In the genomic region with DNA sequence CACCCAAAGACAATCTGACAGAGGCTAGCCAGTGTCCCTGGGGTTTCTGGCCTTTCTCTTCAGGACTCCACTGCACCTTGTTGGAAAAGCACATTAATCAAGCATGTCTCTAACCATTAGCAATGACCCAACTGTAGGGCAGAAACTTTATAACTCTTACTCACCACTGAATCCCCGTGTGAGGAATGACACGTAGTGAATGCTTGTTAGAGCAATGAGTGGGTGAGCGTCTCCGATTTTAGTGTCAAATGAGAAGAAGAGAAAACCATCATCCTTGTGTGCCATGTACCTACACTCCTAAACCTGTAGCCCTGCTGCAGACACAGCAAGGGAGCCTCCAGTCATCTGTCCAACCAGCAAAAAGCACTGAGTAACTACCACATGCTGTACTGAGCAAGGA, we compare ENCODE assay signal across 1 cellular context.
TF ChIP-seq lines count a peak whose summit lies in the region.

No MANE protein-coding gene starts in this region.

TF ChIP-seq in WTC11, 78 proteins besides CTCF, POLR2A, EP300 and RAD21 (continued from another document):
- TF ChIP-seq, protein P1, sequence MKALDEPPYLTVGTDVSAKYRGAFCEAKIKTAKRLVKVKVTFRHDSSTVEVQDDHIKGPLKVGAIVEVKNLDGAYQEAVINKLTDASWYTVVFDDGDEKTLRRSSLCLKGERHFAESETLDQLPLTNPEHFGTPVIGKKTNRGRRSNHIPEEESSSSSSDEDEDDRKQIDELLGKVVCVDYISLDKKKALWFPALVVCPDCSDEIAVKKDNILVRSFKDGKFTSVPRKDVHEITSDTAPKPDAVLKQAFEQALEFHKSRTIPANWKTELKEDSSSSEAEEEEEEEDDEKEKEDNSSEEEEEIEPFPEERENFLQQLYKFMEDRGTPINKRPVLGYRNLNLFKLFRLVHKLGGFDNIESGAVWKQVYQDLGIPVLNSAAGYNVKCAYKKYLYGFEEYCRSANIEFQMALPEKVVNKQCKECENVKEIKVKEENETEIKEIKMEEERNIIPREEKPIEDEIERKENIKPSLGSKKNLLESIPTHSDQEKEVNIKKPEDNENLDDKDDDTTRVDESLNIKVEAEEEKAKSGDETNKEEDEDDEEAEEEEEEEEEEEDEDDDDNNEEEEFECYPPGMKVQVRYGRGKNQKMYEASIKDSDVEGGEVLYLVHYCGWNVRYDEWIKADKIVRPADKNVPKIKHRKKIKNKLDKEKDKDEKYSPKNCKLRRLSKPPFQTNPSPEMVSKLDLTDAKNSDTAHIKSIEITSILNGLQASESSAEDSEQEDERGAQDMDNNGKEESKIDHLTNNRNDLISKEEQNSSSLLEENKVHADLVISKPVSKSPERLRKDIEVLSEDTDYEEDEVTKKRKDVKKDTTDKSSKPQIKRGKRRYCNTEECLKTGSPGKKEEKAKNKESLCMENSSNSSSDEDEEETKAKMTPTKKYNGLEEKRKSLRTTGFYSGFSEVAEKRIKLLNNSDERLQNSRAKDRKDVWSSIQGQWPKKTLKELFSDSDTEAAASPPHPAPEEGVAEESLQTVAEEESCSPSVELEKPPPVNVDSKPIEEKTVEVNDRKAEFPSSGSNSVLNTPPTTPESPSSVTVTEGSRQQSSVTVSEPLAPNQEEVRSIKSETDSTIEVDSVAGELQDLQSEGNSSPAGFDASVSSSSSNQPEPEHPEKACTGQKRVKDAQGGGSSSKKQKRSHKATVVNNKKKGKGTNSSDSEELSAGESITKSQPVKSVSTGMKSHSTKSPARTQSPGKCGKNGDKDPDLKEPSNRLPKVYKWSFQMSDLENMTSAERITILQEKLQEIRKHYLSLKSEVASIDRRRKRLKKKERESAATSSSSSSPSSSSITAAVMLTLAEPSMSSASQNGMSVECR (CRISPR knock-in tag; IDR thresholded peaks at IDR 0.05; ENCODE audit: borderline replicate concordance), result no peak
- TF ChIP-seq ESRRA (CRISPR knock-in tag; IDR thresholded peaks at IDR 0.05; ENCODE audit: borderline replicate concordance) (no peak), TP53 (CRISPR knock-in tag; IDR thresholded peaks at IDR 0.05) (no peak), RORB (CRISPR knock-in tag; IDR thresholded peaks at IDR 0.05) (no peak), CREM (CRISPR knock-in tag; IDR thresholded peaks at IDR 0.05) (no peak), JAZF1 (CRISPR knock-in tag; IDR thresholded peaks at IDR 0.05) (no peak), TEAD1 (CRISPR knock-in tag; IDR thresholded peaks at IDR 0.05) (no peak), MYBL2 (CRISPR knock-in tag; IDR thresholded peaks at IDR 0.05) (no peak), NR3C1 (CRISPR knock-in tag; conservative IDR thresholded peaks at IDR 0.05; ENCODE audit: low read depth) (no peak), SP1 (CRISPR knock-in tag; conservative IDR thresholded peaks at IDR 0.05) (no peak), ZNF138 (CRISPR knock-in tag; conservative IDR thresholded peaks at IDR 0.05) (no peak), NFYB (CRISPR knock-in tag; conservative IDR thresholded peaks at IDR 0.05; ENCODE audit: low read depth) (no peak)
- TF ChIP-seq, protein P2, sequence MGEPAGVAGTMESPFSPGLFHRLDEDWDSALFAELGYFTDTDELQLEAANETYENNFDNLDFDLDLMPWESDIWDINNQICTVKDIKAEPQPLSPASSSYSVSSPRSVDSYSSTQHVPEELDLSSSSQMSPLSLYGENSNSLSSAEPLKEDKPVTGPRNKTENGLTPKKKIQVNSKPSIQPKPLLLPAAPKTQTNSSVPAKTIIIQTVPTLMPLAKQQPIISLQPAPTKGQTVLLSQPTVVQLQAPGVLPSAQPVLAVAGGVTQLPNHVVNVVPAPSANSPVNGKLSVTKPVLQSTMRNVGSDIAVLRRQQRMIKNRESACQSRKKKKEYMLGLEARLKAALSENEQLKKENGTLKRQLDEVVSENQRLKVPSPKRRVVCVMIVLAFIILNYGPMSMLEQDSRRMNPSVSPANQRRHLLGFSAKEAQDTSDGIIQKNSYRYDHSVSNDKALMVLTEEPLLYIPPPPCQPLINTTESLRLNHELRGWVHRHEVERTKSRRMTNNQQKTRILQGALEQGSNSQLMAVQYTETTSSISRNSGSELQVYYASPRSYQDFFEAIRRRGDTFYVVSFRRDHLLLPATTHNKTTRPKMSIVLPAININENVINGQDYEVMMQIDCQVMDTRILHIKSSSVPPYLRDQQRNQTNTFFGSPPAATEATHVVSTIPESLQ (CRISPR knock-in tag; IDR thresholded peaks at IDR 0.05), result no peak
- TF ChIP-seq, protein P3, sequence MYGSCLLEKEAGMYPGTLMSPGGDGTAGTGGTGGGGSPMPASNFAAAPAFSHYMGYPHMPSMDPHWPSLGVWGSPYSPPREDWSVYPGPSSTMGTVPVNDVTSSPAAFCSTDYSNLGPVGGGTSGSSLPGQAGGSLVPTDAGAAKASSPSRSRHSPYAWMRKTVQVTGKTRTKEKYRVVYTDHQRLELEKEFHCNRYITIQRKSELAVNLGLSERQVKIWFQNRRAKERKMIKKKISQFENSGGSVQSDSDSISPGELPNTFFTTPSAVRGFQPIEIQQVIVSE (CRISPR knock-in tag; IDR thresholded peaks at IDR 0.05; ENCODE audit: borderline replicate concordance), result no peak
- TF ChIP-seq, protein P4, sequence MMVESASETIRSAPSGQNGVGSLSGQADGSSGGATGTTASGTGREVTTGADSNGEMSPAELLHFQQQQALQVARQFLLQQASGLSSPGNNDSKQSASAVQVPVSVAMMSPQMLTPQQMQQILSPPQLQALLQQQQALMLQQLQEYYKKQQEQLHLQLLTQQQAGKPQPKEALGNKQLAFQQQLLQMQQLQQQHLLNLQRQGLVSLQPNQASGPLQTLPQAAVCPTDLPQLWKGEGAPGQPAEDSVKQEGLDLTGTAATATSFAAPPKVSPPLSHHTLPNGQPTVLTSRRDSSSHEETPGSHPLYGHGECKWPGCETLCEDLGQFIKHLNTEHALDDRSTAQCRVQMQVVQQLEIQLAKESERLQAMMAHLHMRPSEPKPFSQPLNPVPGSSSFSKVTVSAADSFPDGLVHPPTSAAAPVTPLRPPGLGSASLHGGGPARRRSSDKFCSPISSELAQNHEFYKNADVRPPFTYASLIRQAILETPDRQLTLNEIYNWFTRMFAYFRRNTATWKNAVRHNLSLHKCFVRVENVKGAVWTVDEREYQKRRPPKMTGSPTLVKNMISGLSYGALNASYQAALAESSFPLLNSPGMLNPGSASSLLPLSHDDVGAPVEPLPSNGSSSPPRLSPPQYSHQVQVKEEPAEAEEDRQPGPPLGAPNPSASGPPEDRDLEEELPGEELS (CRISPR knock-in tag; IDR thresholded peaks at IDR 0.05), result no peak
- TF ChIP-seq, protein P5, sequence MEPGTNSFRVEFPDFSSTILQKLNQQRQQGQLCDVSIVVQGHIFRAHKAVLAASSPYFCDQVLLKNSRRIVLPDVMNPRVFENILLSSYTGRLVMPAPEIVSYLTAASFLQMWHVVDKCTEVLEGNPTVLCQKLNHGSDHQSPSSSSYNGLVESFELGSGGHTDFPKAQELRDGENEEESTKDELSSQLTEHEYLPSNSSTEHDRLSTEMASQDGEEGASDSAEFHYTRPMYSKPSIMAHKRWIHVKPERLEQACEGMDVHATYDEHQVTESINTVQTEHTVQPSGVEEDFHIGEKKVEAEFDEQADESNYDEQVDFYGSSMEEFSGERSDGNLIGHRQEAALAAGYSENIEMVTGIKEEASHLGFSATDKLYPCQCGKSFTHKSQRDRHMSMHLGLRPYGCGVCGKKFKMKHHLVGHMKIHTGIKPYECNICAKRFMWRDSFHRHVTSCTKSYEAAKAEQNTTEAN (CRISPR knock-in tag; IDR thresholded peaks at IDR 0.05), result no peak
- TF ChIP-seq, protein P6, sequence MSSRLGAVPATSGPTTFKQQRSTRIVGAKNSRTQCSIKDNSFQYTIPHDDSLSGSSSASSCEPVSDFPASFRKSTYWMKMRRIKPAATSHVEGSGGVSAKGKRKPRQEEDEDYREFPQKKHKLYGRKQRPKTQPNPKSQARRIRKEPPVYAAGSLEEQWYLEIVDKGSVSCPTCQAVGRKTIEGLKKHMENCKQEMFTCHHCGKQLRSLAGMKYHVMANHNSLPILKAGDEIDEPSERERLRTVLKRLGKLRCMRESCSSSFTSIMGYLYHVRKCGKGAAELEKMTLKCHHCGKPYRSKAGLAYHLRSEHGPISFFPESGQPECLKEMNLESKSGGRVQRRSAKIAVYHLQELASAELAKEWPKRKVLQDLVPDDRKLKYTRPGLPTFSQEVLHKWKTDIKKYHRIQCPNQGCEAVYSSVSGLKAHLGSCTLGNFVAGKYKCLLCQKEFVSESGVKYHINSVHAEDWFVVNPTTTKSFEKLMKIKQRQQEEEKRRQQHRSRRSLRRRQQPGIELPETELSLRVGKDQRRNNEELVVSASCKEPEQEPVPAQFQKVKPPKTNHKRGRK (CRISPR knock-in tag; IDR thresholded peaks at IDR 0.05; ENCODE audit: borderline replicate concordance), result no peak
